ENCODE assay signal across 15 cellular contexts in genomic region chr1:45656573-45657226, GRCh38. TPM values are rescaled to one million over a fixed set of nuclear protein-coding genes. Genes with fewer than 3 reads are reported as not detected.
DNase-seq lines count a peak whose midpoint lies in the region; ATAC-seq lines count a peak whose summit lies in the region.
"Had no signal": no experiment of that assay in that cellular context is flagged by ENCODE, and none has a peak within 500 bp of the region (broad histone marks: within the 10 kb centered on the region; RNA-seq: fewer than 3 reads in every experiment).

No MANE protein-coding gene starts in this region.

- no peaks in the 10 kb centered on the region for H3K9me3 Mint-ChIP-seq in activated naive CD4-positive, alpha-beta T cell treated with anti-CD3 and anti-CD28 coated beads, Interleukin-2, amount 10 ng/mL, durations not matched to agents 7 days and 5 days
- H3K9me3 Mint-ChIP-seq in activated naive CD4-positive, alpha-beta T cell treated with anti-CD3 and anti-CD28 coated beads, Interleukin-2, amount 50 U/mL, for 72 hours = no peaks in the 10 kb centered on the region
- H3K9me3 Mint-ChIP-seq in stimulated activated naive CD8-positive, alpha-beta T cell treated with anti-CD3 and anti-CD28 coated beads, Interleukin-15, amount 100 ng/mL, for 72 hours = no peaks in the 10 kb centered on the region
- H3K9me3 Mint-ChIP-seq in activated T-helper 17 cell treated with anti-CD3 and anti-CD28 coated beads, Interleukin-2, amount 50 U/mL, for 72 hours = no peaks in the 10 kb centered on the region
- H3K9me3 Mint-ChIP-seq in stimulated activated naive B cell treated with anti-CD40 and anti-IgM and Interleukin-4, amounts not matched to agents 10 μg/mL and 1 μg/mL and 100 μg/mL, for 72 hours = no peaks in the 10 kb centered on the region
- H3K9me3 Mint-ChIP-seq: CD4-positive, alpha-beta T cell; GM23338; IgD-negative memory B cell had no signal

- H3K4me1 Mint-ChIP-seq in activated naive CD4-positive, alpha-beta T cell treated with anti-CD3 and anti-CD28 coated beads, Interleukin-2, amount 10 ng/mL, durations not matched to agents 7 days and 5 days = no peaks in the 10 kb centered on the region
- H3K4me1 Mint-ChIP-seq in stimulated activated naive CD8-positive, alpha-beta T cell treated with anti-CD3 and anti-CD28 coated beads, Interleukin-15, amount 100 ng/mL, for 72 hours = no peaks in the 10 kb centered on the region
- peaks cover 13% of the 10 kb centered on the region for H3K4me1 Mint-ChIP-seq in activated T-helper 17 cell treated with anti-CD3 and anti-CD28 coated beads, Interleukin-2, amount 50 U/mL, for 72 hours
- H3K4me1 Mint-ChIP-seq in stimulated activated naive B cell treated with anti-CD40 and anti-IgM and Interleukin-4, amounts not matched to agents 10 μg/mL and 1 μg/mL and 100 μg/mL, for 72 hours = no peaks in the 10 kb centered on the region

- H3K36me3 Mint-ChIP-seq in activated naive CD4-positive, alpha-beta T cell treated with anti-CD3 and anti-CD28 coated beads, Interleukin-2, amount 10 ng/mL, durations not matched to agents 7 days and 5 days = peaks cover 60% of the 10 kb centered on the region
- H3K36me3 Mint-ChIP-seq in activated naive CD4-positive, alpha-beta T cell treated with anti-CD3 and anti-CD28 coated beads, Interleukin-2, amount 50 U/mL, for 72 hours = peaks cover 4 to 27% of the 10 kb centered on the region in 2 donors
- peaks cover 95% of the 10 kb centered on the region for H3K36me3 Mint-ChIP-seq in activated T-helper 17 cell treated with anti-CD3 and anti-CD28 coated beads, Interleukin-2, amount 50 U/mL, for 72 hours (ENCODE audit: low read depth)
- peaks cover 24 to 45% of the 10 kb centered on the region in 2 donors for H3K36me3 Mint-ChIP-seq in stimulated activated naive B cell treated with anti-CD40 and anti-IgM and Interleukin-4, amounts not matched to agents 10 μg/mL and 1 μg/mL and 100 μg/mL, for 72 hours

- H3K27ac Mint-ChIP-seq in activated naive CD4-positive, alpha-beta T cell treated with anti-CD3 and anti-CD28 coated beads, Interleukin-2, amount 10 ng/mL, durations not matched to agents 7 days and 5 days = peak overlapping the region; percentile 19
- peak overlapping the region in 1 of 2 donors; percentile 68 for H3K27ac Mint-ChIP-seq in activated naive CD4-positive, alpha-beta T cell treated with anti-CD3 and anti-CD28 coated beads, Interleukin-2, amount 50 U/mL, for 72 hours
- peak overlapping the region; percentile 20 to 67 for H3K27ac Mint-ChIP-seq in stimulated activated naive CD8-positive, alpha-beta T cell treated with anti-CD3 and anti-CD28 coated beads, Interleukin-15, amount 100 ng/mL, for 72 hours
- peak overlapping the region; percentile 28 for H3K27ac Mint-ChIP-seq in activated T-helper 17 cell treated with anti-CD3 and anti-CD28 coated beads, Interleukin-2, amount 50 U/mL, for 72 hours
- peak overlapping the region; percentile 20 for H3K27ac Mint-ChIP-seq in stimulated activated naive B cell treated with anti-CD40 and anti-IgM and Interleukin-4, amounts not matched to agents 10 μg/mL and 1 μg/mL and 100 μg/mL, for 72 hours
- H3K27ac Mint-ChIP-seq: CD4-positive, alpha-beta T cell; GM23338 had no signal

- no peak for DNase-seq in activated naive CD4-positive, alpha-beta T cell treated with anti-CD3 and anti-CD28 coated beads, Interleukin-2, amount 10 ng/mL, durations not matched to agents 7 days and 5 days
- no peak for DNase-seq in activated naive CD4-positive, alpha-beta T cell treated with anti-CD3 and anti-CD28 coated beads, Interleukin-2, amount 50 U/mL, for 72 hours (ENCODE audit: low spot score in 2 of 2)
- DNase-seq in stimulated activated naive CD8-positive, alpha-beta T cell treated with anti-CD3 and anti-CD28 coated beads, Interleukin-15, amount 100 ng/mL, for 72 hours = no peak
- DNase-seq in stimulated activated naive CD8-positive, alpha-beta T cell treated with anti-CD3 and anti-CD28 coated beads, Interleukin-15, Interleukin-2, amounts not matched to agents 100 U/mL and 50 U/mL, for 24 hours = no peak
- DNase-seq in stimulated activated naive B cell treated with anti-CD40 and anti-IgM and Interleukin-4, amounts not matched to agents 10 μg/mL and 1 μg/mL and 100 μg/mL, for 72 hours = no peak
- DNase-seq in HUDEP-2 (lab: John Stamatoyannopoulos, UW; ENCODE audit: unreplicated experiment in 76 of 76) (no peak), AML-193 (lab: John Stamatoyannopoulos, UW) (no peak)
- DNase-seq: BE2C; C1 segment of cervical spinal cord; Caco-2; CD4-positive, alpha-beta T cell; HCEC 1CT had no signal

- CTCF ChIA-PET in activated naive CD4-positive, alpha-beta T cell treated with anti-CD3 and anti-CD28 coated beads, Interleukin-2, amount 10 ng/mL, durations not matched to agents 7 days and 5 days (lab: Charles Lee) = interaction anchor here (0.7 kb wide), 1 partner anchor 30 kb away, joined by 3 read pairs; no protein-coding TSS in a partner anchor

- H3K4me3 Mint-ChIP-seq in activated naive CD4-positive, alpha-beta T cell treated with anti-CD3 and anti-CD28 coated beads, Interleukin-2, amount 10 ng/mL, durations not matched to agents 7 days and 5 days = no peak overlapping the region
- H3K4me3 Mint-ChIP-seq in stimulated activated naive CD8-positive, alpha-beta T cell treated with anti-CD3 and anti-CD28 coated beads, Interleukin-15, amount 100 ng/mL, for 72 hours = no peak overlapping the region
- H3K4me3 Mint-ChIP-seq in activated T-helper 17 cell treated with anti-CD3 and anti-CD28 coated beads, Interleukin-2, amount 50 U/mL, for 72 hours = no peak overlapping the region
- no peak overlapping the region for H3K4me3 Mint-ChIP-seq in stimulated activated naive B cell treated with anti-CD40 and anti-IgM and Interleukin-4, amounts not matched to agents 10 μg/mL and 1 μg/mL and 100 μg/mL, for 72 hours
- H3K4me3 Mint-ChIP-seq: CD4-positive, alpha-beta T cell; GM23338; IgD-negative memory B cell had no signal

- H3K27me3 Mint-ChIP-seq in activated naive CD4-positive, alpha-beta T cell treated with anti-CD3 and anti-CD28 coated beads, Interleukin-2, amount 10 ng/mL, durations not matched to agents 7 days and 5 days = no peaks in the 10 kb centered on the region
- H3K27me3 Mint-ChIP-seq in stimulated activated naive CD8-positive, alpha-beta T cell treated with anti-CD3 and anti-CD28 coated beads, Interleukin-15, amount 100 ng/mL, for 72 hours = no peaks in the 10 kb centered on the region
- H3K27me3 Mint-ChIP-seq in activated T-helper 17 cell treated with anti-CD3 and anti-CD28 coated beads, Interleukin-2, amount 50 U/mL, for 72 hours = no peaks in the 10 kb centered on the region
- no peaks in the 10 kb centered on the region for H3K27me3 Mint-ChIP-seq in stimulated activated naive B cell treated with anti-CD40 and anti-IgM and Interleukin-4, amounts not matched to agents 10 μg/mL and 1 μg/mL and 100 μg/mL, for 72 hours
- H3K27me3 Mint-ChIP-seq: CD4-positive, alpha-beta T cell; IgD-negative memory B cell had no signal

- ATAC-seq in activated naive CD4-positive, alpha-beta T cell treated with anti-CD3 and anti-CD28 coated beads, Interleukin-2, amount 50 U/mL, for 72 hours = no peak
- ATAC-seq in stimulated activated naive CD8-positive, alpha-beta T cell treated with anti-CD3 and anti-CD28 coated beads, Interleukin-15, amount 100 ng/mL, for 72 hours = no peak
- ATAC-seq in stimulated activated naive CD8-positive, alpha-beta T cell treated with anti-CD3 and anti-CD28 coated beads, Interleukin-15, Interleukin-2, amounts not matched to agents 100 U/mL and 50 U/mL, for 24 hours = no peak
- no peak for ATAC-seq in activated T-helper 17 cell treated with anti-CD3 and anti-CD28 coated beads, Interleukin-2, amount 50 U/mL, for 72 hours (replicated peaks)
- no peak for ATAC-seq in stimulated activated naive B cell treated with anti-CD40 and anti-IgM and Interleukin-4, amounts not matched to agents 10 μg/mL and 1 μg/mL and 100 μg/mL, for 72 hours (replicated peaks)
- ATAC-seq: GM23338 had no signal

RNA-seq across cellular contexts. Expression of gene GPBP1L1, which starts 29.6 kb away (rescaled TPM):
- 100 to 1,000 TPM; 102 to 145 TPM for total RNA-seq in activated naive CD4-positive, alpha-beta T cell treated with anti-CD3 and anti-CD28 coated beads, Interleukin-2, amount 50 U/mL, for 72 hours
- 100 to 1,000 TPM; 105 to 129 TPM for total RNA-seq in activated T-helper 17 cell treated with anti-CD3 and anti-CD28 coated beads, Interleukin-2, amount 50 U/mL, for 72 hours

RNA-seq across cellular contexts. Expression of gene TMEM69, which starts 31.3 kb away (rescaled TPM):
- 10 to 100 TPM; 26.2 to 38.9 TPM for total RNA-seq in activated naive CD4-positive, alpha-beta T cell treated with anti-CD3 and anti-CD28 coated beads, Interleukin-2, amount 50 U/mL, for 72 hours
- total RNA-seq in activated T-helper 17 cell treated with anti-CD3 and anti-CD28 coated beads, Interleukin-2, amount 50 U/mL, for 72 hours = 10 to 100 TPM; 26.6 to 28.8 TPM

RNA-seq across cellular contexts. Expression of gene CCDC17, which starts 32.8 kb away (rescaled TPM):
- 1 to 10 TPM; 2.6 to 3.6 TPM for total RNA-seq in activated naive CD4-positive, alpha-beta T cell treated with anti-CD3 and anti-CD28 coated beads, Interleukin-2, amount 50 U/mL, for 72 hours
- total RNA-seq in activated T-helper 17 cell treated with anti-CD3 and anti-CD28 coated beads, Interleukin-2, amount 50 U/mL, for 72 hours = 1 to 10 TPM; 4.4 to 4.7 TPM
